15 cellular contexts compared by ENCODE assay signal in genomic region chr4:15689540-15689939, GRCh38. TPM values are rescaled to one million over a fixed set of nuclear protein-coding genes. Genes with fewer than 3 reads are reported as not detected.
DNase-seq lines count a peak whose midpoint lies in the region; ATAC-seq and TF ChIP-seq lines count a peak whose summit lies in the region.
"Had no signal": no experiment of that assay in that cellular context is flagged by ENCODE, and none has a peak within 500 bp of the region (broad histone marks: within the 10 kb centered on the region; RNA-seq: fewer than 3 reads in every experiment).

No MANE protein-coding gene starts in this region.

- H3K4me1 Mint-ChIP-seq in activated T-helper 2 cell treated with anti-CD3 and anti-CD28 coated beads, Interferon-gamma antibody, Interleukin-2, Interleukin-4, amounts not matched to agents 10 μg/mL and 5 μg/mL and 100 μg/mL, durations not matched to agents 14 hours and 24 hours and 36 hours (ENCODE audit: low read depth) = peaks cover 10% of the 10 kb centered on the region
- H3K4me1 Mint-ChIP-seq in CD4-positive, alpha-beta T cell (ENCODE audit: low read depth) = peaks cover 16% of the 10 kb centered on the region

- no peak for TF ChIP-seq CTCF in cardiac muscle cell (IDR thresholded peaks at IDR 0.05; ENCODE audit: low read depth, low read length)
- no peak for TF ChIP-seq CTCF in CD4-positive, alpha-beta T cell (IDR thresholded peaks at IDR 0.05)

- H3K27ac Mint-ChIP-seq in activated T-helper 2 cell treated with anti-CD3 and anti-CD28 coated beads, Interferon-gamma antibody, Interleukin-2, Interleukin-4, amounts not matched to agents 10 μg/mL and 5 μg/mL and 100 μg/mL, durations not matched to agents 14 hours and 24 hours and 36 hours = no peak overlapping the region
- no peak overlapping the region for H3K27ac Mint-ChIP-seq in CD4-positive, alpha-beta T cell
- H3K27ac Mint-ChIP-seq: activated CD8-positive, alpha-beta memory T cell treated with anti-CD3 and anti-CD28 coated beads, Interleukin-2, amount 10 ng/mL, durations not matched to agents 7 days and 5 days; activated naive CD8-positive, alpha-beta T cell treated with anti-CD3 and anti-CD28 coated beads, Interleukin-2, amount 50 U/mL, for 24 hours had no signal

- no peaks in the 10 kb centered on the region for H3K9me3 Mint-ChIP-seq in activated T-helper 2 cell treated with anti-CD3 and anti-CD28 coated beads, Interferon-gamma antibody, Interleukin-2, Interleukin-4, amounts not matched to agents 10 μg/mL and 5 μg/mL and 100 μg/mL, durations not matched to agents 14 hours and 24 hours and 36 hours
- no peaks in the 10 kb centered on the region for H3K9me3 Mint-ChIP-seq in CD4-positive, alpha-beta T cell
- H3K9me3 Mint-ChIP-seq: activated naive CD8-positive, alpha-beta T cell treated with anti-CD3 and anti-CD28 coated beads, Interleukin-2, amount 50 U/mL, for 24 hours had no signal

- H3K9me3 ChIP-seq in cardiac muscle cell (ENCODE audit: low read depth) = no peaks in the 10 kb centered on the region
- no peaks in the 10 kb centered on the region for H3K9me3 ChIP-seq in subcutaneous abdominal adipose tissue (ENCODE audit: control insufficient read depth in 5 of 5, low read length in 5 of 5)
- H3K9me3 ChIP-seq in CD4-positive, alpha-beta T cell (ENCODE audit: control insufficient read depth, low read length) = no peaks in the 10 kb centered on the region
- H3K9me3 ChIP-seq: gastroesophageal sphincter had no signal

- peaks cover 31% of the 10 kb centered on the region for H3K36me3 Mint-ChIP-seq in activated T-helper 2 cell treated with anti-CD3 and anti-CD28 coated beads, Interferon-gamma antibody, Interleukin-2, Interleukin-4, amounts not matched to agents 10 μg/mL and 5 μg/mL and 100 μg/mL, durations not matched to agents 14 hours and 24 hours and 36 hours (ENCODE audit: low read depth)
- H3K36me3 Mint-ChIP-seq in CD4-positive, alpha-beta T cell (ENCODE audit: low read depth) = peaks cover 47% of the 10 kb centered on the region

- no peaks in the 10 kb centered on the region for H3K4me1 ChIP-seq in cardiac muscle cell (ENCODE audit: low read depth)
- H3K4me1 ChIP-seq in subcutaneous abdominal adipose tissue (ENCODE audit: control insufficient read depth in 5 of 5, insufficient read depth in 5 of 5, low read length in 5 of 5) = peaks cover 3 to 42% (median 27%) of the 10 kb centered on the region in 5 donors

- H3K36me3 ChIP-seq in cardiac muscle cell (peaks cover 16% of the 10 kb centered on the region), subcutaneous abdominal adipose tissue (ENCODE audit: control insufficient read depth in 5 of 5, insufficient read depth in 5 of 5, low read length in 5 of 5) (peaks cover 5 to 12% (median 11%) of the 10 kb centered on the region in 5 donors)

- DNase-seq in cardiac muscle cell (ENCODE audit: low read depth in 1 of 2, low spot score in 1 of 2) (peak in 1 of 2 donors; percentile 49), Right ventricle myocardium inferior (ENCODE audit: missing footprints) (no peak), SIG-M5 (lab: John Stamatoyannopoulos, UW) (peak; percentile 25), glomerular visceral epithelial cell (ENCODE audit: extremely low spot score) (peak; percentile 30)
- DNase-seq in effector CD4-positive, alpha-beta T cell = no peak
- no peak for DNase-seq in activated T-helper 2 cell treated with anti-CD3 and anti-CD28 coated beads, Interferon-gamma antibody, Interleukin-2, Interleukin-4, amounts not matched to agents 10 μg/mL and 5 μg/mL and 100 μg/mL, durations not matched to agents 14 hours and 24 hours and 36 hours (ENCODE audit: low spot score)
- no peak for DNase-seq in CD4-positive, alpha-beta T cell
- DNase-seq: activated CD8-positive, alpha-beta memory T cell treated with anti-CD3 and anti-CD28 coated beads, Interleukin-2, amount 10 ng/mL, durations not matched to agents 7 days and 5 days; activated naive CD8-positive, alpha-beta T cell treated with anti-CD3 and anti-CD28 coated beads, Interleukin-2, amount 50 U/mL, for 24 hours; left cardiac atrium; MM.1S had no signal

- CTCF ChIA-PET in CD4-positive, alpha-beta T cell (lab: Charles Lee) = no interaction called here

- no peak overlapping the region for H3K4me3 Mint-ChIP-seq in activated T-helper 2 cell treated with anti-CD3 and anti-CD28 coated beads, Interferon-gamma antibody, Interleukin-2, Interleukin-4, amounts not matched to agents 10 μg/mL and 5 μg/mL and 100 μg/mL, durations not matched to agents 14 hours and 24 hours and 36 hours (ENCODE audit: low read depth)
- H3K4me3 Mint-ChIP-seq in CD4-positive, alpha-beta T cell = no peak overlapping the region
- H3K4me3 Mint-ChIP-seq: activated CD8-positive, alpha-beta memory T cell treated with anti-CD3 and anti-CD28 coated beads, Interleukin-2, amount 10 ng/mL, durations not matched to agents 7 days and 5 days; activated naive CD8-positive, alpha-beta T cell treated with anti-CD3 and anti-CD28 coated beads, Interleukin-2, amount 50 U/mL, for 24 hours had no signal

- H3K27me3 Mint-ChIP-seq in activated T-helper 2 cell treated with anti-CD3 and anti-CD28 coated beads, Interferon-gamma antibody, Interleukin-2, Interleukin-4, amounts not matched to agents 10 μg/mL and 5 μg/mL and 100 μg/mL, durations not matched to agents 14 hours and 24 hours and 36 hours (ENCODE audit: low read depth) = no peaks in the 10 kb centered on the region
- H3K27me3 Mint-ChIP-seq in CD4-positive, alpha-beta T cell = no peaks in the 10 kb centered on the region
- H3K27me3 Mint-ChIP-seq: activated CD8-positive, alpha-beta memory T cell treated with anti-CD3 and anti-CD28 coated beads, Interleukin-2, amount 10 ng/mL, durations not matched to agents 7 days and 5 days; activated naive CD8-positive, alpha-beta T cell treated with anti-CD3 and anti-CD28 coated beads, Interleukin-2, amount 50 U/mL, for 24 hours had no signal

- peak overlapping the region in 1 of 5 donors; percentile 19 for H3K9ac ChIP-seq in subcutaneous abdominal adipose tissue (ENCODE audit: low read length in 5 of 5)

- ATAC-seq in Right ventricle myocardium inferior = no peak
- no peak for ATAC-seq in CD4-positive, alpha-beta T cell (ENCODE audit: poor library complexity)
- ATAC-seq: activated CD8-positive, alpha-beta memory T cell treated with anti-CD3 and anti-CD28 coated beads, Interleukin-2, amount 10 ng/mL, durations not matched to agents 7 days and 5 days; activated naive CD8-positive, alpha-beta T cell treated with anti-CD3 and anti-CD28 coated beads, Interleukin-2, amount 50 U/mL, for 24 hours had no signal

- H3K4me3 ChIP-seq in cardiac muscle cell (no peak overlapping the region), subcutaneous abdominal adipose tissue (ENCODE audit: low read depth in 1 of 5, low read length in 5 of 5) (no peak overlapping the region)
- H3K4me3 ChIP-seq: coronary artery, gastroesophageal sphincter had no signal

- intact Hi-C loops in Right ventricle myocardium inferior (cut with DNase I) = no loop called here
- intact Hi-C loops in activated T-helper 2 cell treated with anti-CD3 and anti-CD28 coated beads, Interferon-gamma antibody, Interleukin-2, Interleukin-4, amounts not matched to agents 10 μg/mL and 5 μg/mL and 100 μg/mL, durations not matched to agents 14 hours and 24 hours and 36 hours (cut with micrococcal nuclease) = no loop called here
- intact Hi-C loops in CD4-positive, alpha-beta T cell (cut with DNase I, micrococcal nuclease) = no loop called here

- H3K27me3 ChIP-seq in cardiac muscle cell = no peaks in the 10 kb centered on the region
- no peaks in the 10 kb centered on the region for H3K27me3 ChIP-seq in subcutaneous abdominal adipose tissue (ENCODE audit: control insufficient read depth in 5 of 5, insufficient read depth in 4 of 5, low read length in 5 of 5)
- no peaks in the 10 kb centered on the region for H3K27me3 ChIP-seq in CD4-positive, alpha-beta T cell (ENCODE audit: control insufficient read depth, insufficient read depth, low read length)
- H3K27me3 ChIP-seq: gastroesophageal sphincter had no signal

- H3K27ac ChIP-seq in cardiac muscle cell = peak overlapping the region; percentile 78
- peak overlapping the region; percentile 84 for H3K27ac ChIP-seq in subcutaneous abdominal adipose tissue (ENCODE audit: low read depth, low read length)
- H3K27ac ChIP-seq in CD4-positive, alpha-beta T cell (ENCODE audit: low read depth, low read length) = no peak overlapping the region
- H3K27ac ChIP-seq: coronary artery, VCaP had no signal

- POLR2A ChIA-PET in CD4-positive, alpha-beta T cell (lab: Charles Lee) = no interaction called here

RNA-seq across cellular contexts. Expression of gene FAM200B, which starts 7.9 kb away (rescaled TPM):
- total RNA-seq in cardiac muscle cell (35.9 and 38.2 TPM in 2 replicates), Right ventricle myocardium inferior (25.2 TPM)
- 57.4 and 65.9 TPM in 2 replicates for polyA plus RNA-seq in cardiac muscle cell
- 5.6 and 6.8 TPM in 2 replicates for total RNA-seq in activated T-helper 2 cell treated with anti-CD3 and anti-CD28 coated beads, Interferon-gamma antibody, Interleukin-2, Interleukin-4, amounts not matched to agents 10 μg/mL and 5 μg/mL and 100 μg/mL, durations not matched to agents 14 hours and 24 hours and 36 hours
- total RNA-seq in CD4-positive, alpha-beta T cell = 10 to 100 TPM; 18.5 to 22.1 TPM

RNA-seq across cellular contexts. Expression of gene BST1, which starts 13.3 kb away (rescaled TPM):
- total RNA-seq in cardiac muscle cell (0.09 and 0.60 TPM in 2 replicates), Right ventricle myocardium inferior (3.8 TPM)
- 0.24 and 0.35 TPM in 2 replicates for polyA plus RNA-seq in cardiac muscle cell
- total RNA-seq in activated T-helper 2 cell treated with anti-CD3 and anti-CD28 coated beads, Interferon-gamma antibody, Interleukin-2, Interleukin-4, amounts not matched to agents 10 μg/mL and 5 μg/mL and 100 μg/mL, durations not matched to agents 14 hours and 24 hours and 36 hours = 0.50 and 1.8 TPM in 2 replicates
- total RNA-seq in CD4-positive, alpha-beta T cell = 1 to 10 TPM; 1.0 to 1.2 TPM

RNA-seq across cellular contexts. Expression of gene FBXL5, which starts 34.4 kb away (rescaled TPM):
- total RNA-seq in cardiac muscle cell (55.6 and 66.3 TPM in 2 replicates), Right ventricle myocardium inferior (93.9 TPM)
- polyA plus RNA-seq in cardiac muscle cell = 39.0 and 96.5 TPM in 2 replicates
- total RNA-seq in activated T-helper 2 cell treated with anti-CD3 and anti-CD28 coated beads, Interferon-gamma antibody, Interleukin-2, Interleukin-4, amounts not matched to agents 10 μg/mL and 5 μg/mL and 100 μg/mL, durations not matched to agents 14 hours and 24 hours and 36 hours = 28.9 and 30.3 TPM in 2 replicates
- 10 to 100 TPM; 60.1 to 62.5 TPM for total RNA-seq in CD4-positive, alpha-beta T cell

Comparison
In these comparisons a context has a peak if more than half of its experiments do, and no peak if none do; other contexts are left out.
1. DNase-seq: peak in SIG-M5 (single experiment) and glomerular visceral epithelial cell (single experiment); none in Right ventricle myocardium inferior (single experiment), effector CD4-positive, alpha-beta T cell (single experiment), activated T-helper 2 cell treated with anti-CD3 and anti-CD28 coated beads, Interferon-gamma antibody, Interleukin-2, Interleukin-4, amounts not matched to agents 10 μg/mL and 5 μg/mL and 100 μg/mL, durations not matched to agents 14 hours and 24 hours and 36 hours (single experiment) and CD4-positive, alpha-beta T cell (0 of 10).